8 cellular contexts compared by ENCODE assay signal in genomic region chr5:95730011-95730700, GRCh38. TPM values are rescaled to one million over a fixed set of nuclear protein-coding genes. Genes with fewer than 3 reads are reported as not detected.
A peak's percentile ranks its signal among the peaks of the same experiment; 100 is the strongest.
DNase-seq lines count a peak whose midpoint lies in the region; ATAC-seq and TF ChIP-seq lines count a peak whose summit lies in the region.

No MANE protein-coding gene starts in this region.

- H3K36me3 ChIP-seq in hepatocyte (replicated peaks; ENCODE audit: insufficient read depth, low read depth), result no peaks in the 10 kb centered on the region

- TF ChIP-seq POLR2A in GM18505 (IDR thresholded peaks at IDR 0.05; ENCODE audit: borderline replicate concordance, extremely low read depth, insufficient read depth, insufficient read length), result no peak

- peak; percentile 52 for DNase-seq in DMS79 treated with DMSO at 0.1 percent for 48 hours (lab: John Stamatoyannopoulos, UW)
- DNase-seq in DMS79 (lab: John Stamatoyannopoulos, UW), result no peak
- DNase-seq in hepatocyte (ENCODE audit: low spot score), result no peak
- DNase-seq in stimulated activated naive B cell treated with anti-CD40 and anti-IgM and Interleukin-4, amounts not matched to agents 10 μg/mL and 1 μg/mL and 100 μg/mL, for 72 hours, result no peak

- H2AFZ ChIP-seq in hepatocyte, result peak overlapping the region; percentile 39

- H3K4me3 Mint-ChIP-seq in stimulated activated naive B cell treated with anti-CD40 and anti-IgM and Interleukin-4, amounts not matched to agents 10 μg/mL and 1 μg/mL and 100 μg/mL, for 72 hours, result peak overlapping the region; percentile 82 to 93

- peaks cover 9 to 15% of the 10 kb centered on the region in 2 donors for H3K4me1 Mint-ChIP-seq in stimulated activated naive B cell treated with anti-CD40 and anti-IgM and Interleukin-4, amounts not matched to agents 10 μg/mL and 1 μg/mL and 100 μg/mL, for 72 hours

- peak overlapping the region; percentile 69 for H3K27ac Mint-ChIP-seq in stimulated activated naive B cell treated with anti-CD40 and anti-IgM and Interleukin-4, amounts not matched to agents 10 μg/mL and 1 μg/mL and 100 μg/mL, for 72 hours

- H3K9me3 ChIP-seq in hepatocyte (ENCODE audit: low read depth), result no peaks in the 10 kb centered on the region

- peaks cover 41% of the 10 kb centered on the region for H3K4me1 ChIP-seq in hepatocyte (ENCODE audit: insufficient read depth)

- no peaks in the 10 kb centered on the region for H3K27me3 ChIP-seq in hepatocyte

- H4K20me1 ChIP-seq in hepatocyte (ENCODE audit: insufficient read depth, poor library complexity, severe bottlenecking), result no peaks in the 10 kb centered on the region

- peaks cover 36% of the 10 kb centered on the region for H3K79me2 ChIP-seq in hepatocyte

- TF ChIP-seq CTCF in WI38 (IDR thresholded peaks at IDR 0.05; ENCODE audit: low read depth, low read length) (no peak), hepatocyte (IDR thresholded peaks at IDR 0.05; ENCODE audit: poor library complexity) (no peak)

- peak overlapping the region; percentile 89 for H3K27ac ChIP-seq in hepatocyte

- ATAC-seq in stimulated activated naive B cell treated with anti-CD40 and anti-IgM and Interleukin-4, amounts not matched to agents 10 μg/mL and 1 μg/mL and 100 μg/mL, for 72 hours (replicated peaks), result no peak
- ATAC-seq in GM18511 (IDR thresholded peaks at IDR 0.05; ENCODE audit: unreplicated experiment) (no peak), GM21825 (IDR thresholded peaks at IDR 0.05; ENCODE audit: unreplicated experiment) (no peak), GM18505 (IDR thresholded peaks at IDR 0.05; ENCODE audit: unreplicated experiment) (no peak)

- H3K9me2 ChIP-seq in hepatocyte (replicated peaks; ENCODE audit: insufficient read depth), result no peaks in the 10 kb centered on the region

- H3K36me3 Mint-ChIP-seq in stimulated activated naive B cell treated with anti-CD40 and anti-IgM and Interleukin-4, amounts not matched to agents 10 μg/mL and 1 μg/mL and 100 μg/mL, for 72 hours, result no peaks in the 10 kb centered on the region

- H3K27me3 Mint-ChIP-seq in stimulated activated naive B cell treated with anti-CD40 and anti-IgM and Interleukin-4, amounts not matched to agents 10 μg/mL and 1 μg/mL and 100 μg/mL, for 72 hours, result peaks cover 16 to 25% of the 10 kb centered on the region in 2 donors

- H3K4me3 ChIP-seq in WI38 (ENCODE audit: low read depth, low read length), result peak overlapping the region; percentile 90
- H3K4me3 ChIP-seq in hepatocyte, result peak overlapping the region; percentile 78

- WGBS in hepatocyte (ENCODE audit: low lambda C conversion rate, missing lambda C conversion rate), result 22% methylated on average over 11 of the region's 11 CpGs

- H3K4me2 ChIP-seq in hepatocyte, result peak overlapping the region; percentile 76

- no peaks in the 10 kb centered on the region for H3K9me3 Mint-ChIP-seq in stimulated activated naive B cell treated with anti-CD40 and anti-IgM and Interleukin-4, amounts not matched to agents 10 μg/mL and 1 μg/mL and 100 μg/mL, for 72 hours

RNA-seq across cellular contexts. Expression of gene RHOBTB3, which starts 1.0 kb away (rescaled TPM):
- 126 and 162 TPM in 2 replicates for total RNA-seq in hepatocyte
- 91.3 and 113 TPM in 2 replicates for polyA plus RNA-seq in hepatocyte

RNA-seq across cellular contexts. Expression of gene SPATA9, which starts 47.4 kb away (rescaled TPM):
- total RNA-seq in hepatocyte, result 0.33 TPM in 1 of 2 replicates, not detected in the other
- polyA plus RNA-seq in hepatocyte, result 0.17 and 1.2 TPM in 2 replicates
